In the genomic region with DNA sequence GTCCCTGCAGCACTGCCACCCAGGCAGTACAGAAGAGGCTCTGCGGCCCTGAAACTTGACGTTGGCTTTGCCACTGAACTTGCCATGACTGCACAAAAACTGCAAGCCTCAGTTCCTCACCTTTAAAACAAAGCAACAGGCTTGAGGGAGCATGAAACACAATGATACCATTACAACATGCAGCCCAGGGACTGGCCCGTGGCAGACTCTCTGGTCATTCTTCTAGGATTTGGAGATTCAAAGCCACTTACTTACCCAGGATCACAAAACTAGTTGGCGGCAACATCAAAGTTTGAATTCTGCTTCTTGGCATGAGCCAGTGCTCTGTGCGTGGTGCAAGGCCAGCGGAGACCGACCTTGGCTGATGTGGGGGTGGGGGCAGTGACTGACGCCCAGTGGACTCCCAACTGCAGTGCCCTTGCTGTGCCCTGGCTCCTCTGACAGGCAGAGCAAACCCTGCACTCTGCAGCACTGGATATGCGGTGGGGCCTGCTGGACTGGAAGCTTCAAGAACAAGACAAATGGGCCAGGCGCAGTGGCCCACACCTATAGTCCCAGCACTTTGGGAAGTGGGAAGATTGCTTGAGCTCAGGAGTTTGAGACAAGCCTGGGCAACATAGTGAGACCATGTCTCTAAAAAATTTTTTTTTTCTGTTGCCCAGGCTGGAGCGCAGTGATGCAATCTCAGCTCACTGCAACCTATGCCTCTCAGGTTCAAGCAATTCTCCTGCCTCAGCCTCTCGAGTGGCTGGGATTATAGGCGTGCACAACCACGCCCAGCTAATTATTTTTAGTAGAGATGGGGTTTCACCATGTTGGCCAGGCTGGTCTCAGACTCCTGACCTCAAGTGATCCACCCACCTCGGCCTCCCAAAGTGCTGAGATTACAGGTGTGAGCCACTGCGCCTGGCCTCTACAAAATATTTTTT, we compare ENCODE assay signal across 18 cellular contexts. TPM values are rescaled to one million over a fixed set of nuclear protein-coding genes. Genes with fewer than 3 reads are reported as not detected.
DNase-seq lines count a peak whose midpoint lies in the region; ATAC-seq and TF ChIP-seq lines count a peak whose summit lies in the region.
"Had no signal": no experiment of that assay in that cellular context is flagged by ENCODE, and none has a peak within 500 bp of the region (broad histone marks: within the 10 kb centered on the region; RNA-seq: fewer than 3 reads in every experiment).

No MANE protein-coding gene starts in this region.

- H3K36me3 ChIP-seq in stomach: peaks cover 41 to 97% (median 82%) of the 10 kb centered on the region in 4 donors

- TF ChIP-seq EP300 in stomach (IDR thresholded peaks at IDR 0.05): no peak

- H3K27me3 Mint-ChIP-seq in activated naive CD8-positive, alpha-beta T cell: no peaks in the 10 kb centered on the region
- no peaks in the 10 kb centered on the region for H3K27me3 Mint-ChIP-seq in activated naive CD8-positive, alpha-beta T cell treated with anti-CD3 and anti-CD28 coated beads, Interleukin-2, amount 50 U/mL, for 24 hours

- H3K9me3 ChIP-seq in stomach: no peaks in the 10 kb centered on the region

- ATAC-seq in activated naive CD8-positive, alpha-beta T cell treated with anti-CD3 and anti-CD28 coated beads, Interleukin-2, amount 50 U/mL, for 24 hours: no peak
- ATAC-seq: stimulated activated effector memory CD8-positive, alpha-beta T cell treated with anti-CD3 and anti-CD28 coated beads, Interleukin-12 subunit alpha, Interleukin-12 subunit beta, amount 100 ng/mL, for 72 hours had no signal

- TF ChIP-seq CTCF in choroid plexus epithelial cell (conservative IDR thresholded peaks at IDR 0.05; ENCODE audit: low read depth, low read length) (no peak), stomach (IDR thresholded peaks at IDR 0.05) (no peak)

- H3K36me3 Mint-ChIP-seq in activated naive CD8-positive, alpha-beta T cell: peaks cover 3% of the 10 kb centered on the region
- peaks cover 35% of the 10 kb centered on the region for H3K36me3 Mint-ChIP-seq in activated naive CD8-positive, alpha-beta T cell treated with anti-CD3 and anti-CD28 coated beads, Interleukin-2, amount 50 U/mL, for 24 hours (ENCODE audit: low read depth)

- H3K4me3 ChIP-seq in choroid plexus epithelial cell (ENCODE audit: low read depth, low read length) (no peak overlapping the region), stomach (no peak overlapping the region)
- H3K4me3 ChIP-seq: dorsolateral prefrontal cortex had no signal

- H3K9me3 Mint-ChIP-seq in activated naive CD8-positive, alpha-beta T cell (ENCODE audit: low read depth): no peaks in the 10 kb centered on the region
- no peaks in the 10 kb centered on the region for H3K9me3 Mint-ChIP-seq in activated naive CD8-positive, alpha-beta T cell treated with anti-CD3 and anti-CD28 coated beads, Interleukin-2, amount 50 U/mL, for 24 hours
- H3K9me3 Mint-ChIP-seq: stimulated activated effector memory CD8-positive, alpha-beta T cell treated with anti-CD3 and anti-CD28 coated beads, Interleukin-12 subunit alpha, Interleukin-12 subunit beta, amount 100 ng/mL, for 72 hours had no signal

- TF ChIP-seq POLR2A in stomach (IDR thresholded peaks at IDR 0.05): no peak

- peak overlapping the region in 1 of 5 donors; percentile 4 for H3K27ac ChIP-seq in stomach
- H3K27ac ChIP-seq: parathyroid adenoma had no signal

- intact Hi-C loops in stomach (cut with DNase I; ENCODE audit: low total_unique reads): no loop called here

- H3K4me1 Mint-ChIP-seq in activated naive CD8-positive, alpha-beta T cell (ENCODE audit: low read depth): peaks cover 16% of the 10 kb centered on the region
- H3K4me1 Mint-ChIP-seq in activated naive CD8-positive, alpha-beta T cell treated with anti-CD3 and anti-CD28 coated beads, Interleukin-2, amount 50 U/mL, for 24 hours: peaks cover 19% of the 10 kb centered on the region

- peak overlapping the region; percentile 34 for H3K27ac Mint-ChIP-seq in activated naive CD8-positive, alpha-beta T cell
- H3K27ac Mint-ChIP-seq in activated naive CD8-positive, alpha-beta T cell treated with anti-CD3 and anti-CD28 coated beads, Interleukin-2, amount 50 U/mL, for 24 hours: no peak overlapping the region
- H3K27ac Mint-ChIP-seq: stimulated activated effector memory CD8-positive, alpha-beta T cell treated with anti-CD3 and anti-CD28 coated beads, Interleukin-12 subunit alpha, Interleukin-12 subunit beta, amount 100 ng/mL, for 72 hours had no signal

- no peak overlapping the region for H3K4me3 Mint-ChIP-seq in activated naive CD8-positive, alpha-beta T cell
- H3K4me3 Mint-ChIP-seq in activated naive CD8-positive, alpha-beta T cell treated with anti-CD3 and anti-CD28 coated beads, Interleukin-2, amount 50 U/mL, for 24 hours: no peak overlapping the region
- H3K4me3 Mint-ChIP-seq: stimulated activated effector memory CD8-positive, alpha-beta T cell treated with anti-CD3 and anti-CD28 coated beads, Interleukin-12 subunit alpha, Interleukin-12 subunit beta, amount 100 ng/mL, for 72 hours had no signal

- WGBS in stomach, 5 donors: 60 to 81% (median 72%) methylated on average over 16 of the region's 16 CpGs

- H3K27me3 ChIP-seq in stomach: no peaks in the 10 kb centered on the region
- H3K27me3 ChIP-seq: dorsolateral prefrontal cortex had no signal

- peaks cover 7 to 26% (median 16%) of the 10 kb centered on the region in 4 donors for H3K4me1 ChIP-seq in stomach
- H3K4me1 ChIP-seq: parathyroid adenoma had no signal

- DNase-seq in activated naive CD8-positive, alpha-beta T cell treated with anti-CD3 and anti-CD28 coated beads, Interleukin-2, amount 50 U/mL, for 24 hours: no peak
- DNase-seq in choroid plexus epithelial cell (ENCODE audit: low read depth) (peak; percentile 51), kidney tubule cell (ENCODE audit: low spot score) (peak; percentile 42), stomach (peak; percentile 51), NCI-H2029 treated with DMSO at 0.1 percent for 48 hours (lab: John Stamatoyannopoulos, UW) (no peak)
- DNase-seq in stimulated activated CD4-positive, alpha-beta T cell treated with anti-CD3 and anti-CD28 coated beads, Interleukin-15, amount 100 ng/mL, for 24 hours: no peak
- no peak for DNase-seq in activated effector memory CD4-positive, alpha-beta T cell treated with anti-CD3 and anti-CD28 coated beads, Interleukin-2, amount 50 U/mL, for 16 hours
- DNase-seq: glutamatergic neuron; H7; mammary epithelial cell; NCI-H510A; stimulated activated CD4-positive, alpha-beta T cell treated with anti-CD3 and anti-CD28 coated beads, Interleukin-2, amount 100 ng/mL, for 48 hours had no signal

RNA-seq across cellular contexts. Expression of a gene that starts 18.9 kb away (rescaled TPM):
- 100 to 1,000 TPM; 163 to 693 (median 508) TPM for total RNA-seq in stomach
- 100 to 1,000 TPM; 166 to 251 (median 213) TPM for polyA plus RNA-seq in stomach

RNA-seq across cellular contexts. Expression of a gene that starts 19.0 kb away (rescaled TPM):
- 10 to 100 TPM in 4 of 5 donors, 1 to 10 TPM in 1; 8.0 to 46.0 (median 27.0) TPM for total RNA-seq in stomach
- 10 to 100 TPM; 15.1 to 31.1 (median 27.2) TPM for polyA plus RNA-seq in stomach

RNA-seq across cellular contexts. Expression of a gene that starts 32.9 kb away (rescaled TPM):
- 100 to 1,000 TPM; 149 to 617 (median 206) TPM for total RNA-seq in stomach
- polyA plus RNA-seq in stomach: 100 to 1,000 TPM in 2 of 3 donors, 10 to 100 TPM in 1; 85.0 to 115 (median 101) TPM

RNA-seq across cellular contexts. Expression of a gene that starts 45.8 kb away (rescaled TPM):
- 10 to 100 TPM in 2 of 5 donors, 1 to 10 TPM in 2, not detected in 1; 5.0 to 21.0 (median 13.3) TPM for total RNA-seq in stomach
- polyA plus RNA-seq in stomach: 1 to 10 TPM; 3.3 to 8.4 (median 8.2) TPM
- total RNA-seq: Daoy, RPMI7951 had no signal

Comparison
In these comparisons a context has a peak if more than half of its experiments do, and no peak if none do; other contexts are left out.
1. DNase-seq: peak in choroid plexus epithelial cell (single experiment), kidney tubule cell (single experiment) and stomach (single experiment); none in activated naive CD8-positive, alpha-beta T cell treated with anti-CD3 and anti-CD28 coated beads, Interleukin-2, amount 50 U/mL, for 24 hours (single experiment), stimulated activated CD4-positive, alpha-beta T cell treated with anti-CD3 and anti-CD28 coated beads, Interleukin-15, amount 100 ng/mL, for 24 hours (single experiment), NCI-H2029 treated with DMSO at 0.1 percent for 48 hours (single experiment) and activated effector memory CD4-positive, alpha-beta T cell treated with anti-CD3 and anti-CD28 coated beads, Interleukin-2, amount 50 U/mL, for 16 hours (single experiment).